8 cellular contexts compared by ENCODE assay signal in genomic region chr1:113581323-113581722, GRCh38.
"Had no signal": no experiment of that assay in that cellular context is flagged by ENCODE, and none has a peak within 500 bp of the region (broad histone marks: within the 10 kb centered on the region; RNA-seq: fewer than 3 reads in every experiment).

No MANE protein-coding gene starts in this region.

- H3K4me3 Mint-ChIP-seq: GM23338 had no signal

- H3K9me3 Mint-ChIP-seq: GM23338 had no signal

- DNase-seq: H7, IMR-90, KG1 had no signal

- H3K36me3 ChIP-seq: HAP-1 had no signal

- H3K4me3 ChIP-seq: GM23338, HAP-1, K562 had no signal

- FAIRE-seq: H1, HTR-8/SVneo, K562 had no signal

- H3K4me1 ChIP-seq: HAP-1 had no signal

- H3K27ac Mint-ChIP-seq: GM23338 had no signal

- H3K9me3 ChIP-seq: HAP-1 had no signal
